Comparison of ENCODE assay signal across 25 cellular contexts in genomic region chr18:37122877-37123276, GRCh38.
"Had no signal": no experiment of that assay in that cellular context is flagged by ENCODE, and none has a peak within 500 bp of the region (broad histone marks: within the 10 kb centered on the region; RNA-seq: fewer than 3 reads in every experiment).

No MANE protein-coding gene starts in this region.

- H3K9me3 ChIP-seq: colonic mucosa had no signal

- H3K27ac ChIP-seq: breast epithelium, colonic mucosa, dorsolateral prefrontal cortex, esophagus muscularis mucosa, neural progenitor cell, right atrium auricular region, skin epidermis, tibial artery had no signal

- H3K4me3 ChIP-seq: breast epithelium, colonic mucosa, dorsolateral prefrontal cortex, esophagus muscularis mucosa, lung, neural progenitor cell, right atrium auricular region, skin epidermis, tibial artery had no signal

- ATAC-seq: activated CD8-positive, alpha-beta memory T cell treated with anti-CD3 and anti-CD28 coated beads, Interleukin-2, amount 10 ng/mL, durations not matched to agents 7 days and 5 days; activated CD8-positive, alpha-beta T cell treated with anti-CD3 and anti-CD28 coated beads for 36 hours; activated naive CD8-positive, alpha-beta T cell treated with anti-CD3 and anti-CD28 coated beads, Interleukin-2, amount 50 U/mL, for 24 hours; effector memory CD8-positive, alpha-beta T cell; left cardiac atrium; naive thymus-derived CD8-positive, alpha-beta T cell; stimulated activated naive CD8-positive, alpha-beta T cell treated with anti-CD3 and anti-CD28 coated beads, Interleukin-15, amount 100 ng/mL, for 72 hours had no signal

- DNase-seq: activated CD4-positive, alpha-beta T cell treated with anti-CD3 and anti-CD28 coated beads for 48 hours; activated CD8-positive, alpha-beta memory T cell treated with anti-CD3 and anti-CD28 coated beads, Interleukin-2, amount 10 ng/mL, durations not matched to agents 7 days and 5 days; activated CD8-positive, alpha-beta T cell treated with anti-CD3 and anti-CD28 coated beads for 36 hours; activated gamma-delta T cell; activated naive CD4-positive, alpha-beta T cell treated with anti-CD3 and anti-CD28 coated beads, Interleukin-2, amount 50 U/mL, for 16 hours; activated naive CD8-positive, alpha-beta T cell treated with anti-CD3 and anti-CD28 coated beads, Interleukin-2, amount 50 U/mL, for 24 hours; activated T-cell treated with anti-CD3 and anti-CD28 coated beads for 4 hours; anterior cingulate cortex; colonic mucosa; dorsolateral prefrontal cortex; effector memory CD8-positive, alpha-beta T cell; glutamatergic neuron; hypothalamus; left cardiac atrium; naive thymus-derived CD8-positive, alpha-beta T cell; stimulated activated CD4-positive, alpha-beta T cell treated with anti-CD3 and anti-CD28 coated beads, Interleukin-1b, Interleukin-23, amount 100 ng/mL, for 48 hours; stimulated activated naive CD8-positive, alpha-beta T cell treated with anti-CD3 and anti-CD28 coated beads, Interleukin-15, amount 100 ng/mL, for 72 hours; T1000; tibial artery had no signal

- H3K27me3 ChIP-seq: breast epithelium, colonic mucosa, dorsolateral prefrontal cortex, esophagus muscularis mucosa, neural progenitor cell, right atrium auricular region, tibial artery had no signal

- H3K4me1 ChIP-seq: breast epithelium, colonic mucosa, esophagus muscularis mucosa, neural progenitor cell, right atrium auricular region, tibial artery had no signal
